25 cellular contexts compared by ENCODE assay signal in the genomic region with DNA sequence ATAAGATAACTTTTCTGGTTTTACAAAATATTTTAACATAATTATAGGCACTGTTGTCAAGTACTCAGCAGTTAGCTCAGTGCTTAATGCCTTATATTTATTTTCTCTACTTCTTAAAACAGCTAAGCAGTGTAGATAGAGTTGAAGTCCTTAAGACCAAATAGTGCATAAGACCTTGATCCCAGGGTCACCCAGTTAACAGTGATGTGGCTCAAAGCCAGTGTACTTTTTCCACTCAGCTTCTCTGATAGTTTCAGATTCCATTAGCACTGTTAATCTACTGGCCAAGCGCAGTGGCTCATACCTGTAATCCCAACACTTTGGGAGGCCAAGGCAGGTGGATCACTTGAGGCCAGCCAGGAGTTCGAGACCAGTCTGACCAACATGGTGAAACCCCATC.
"Had no signal": no experiment of that assay in that cellular context is flagged by ENCODE, and none has a peak within 500 bp of the region (broad histone marks: within the 10 kb centered on the region; RNA-seq: fewer than 3 reads in every experiment).

No MANE protein-coding gene starts in this region.

- H3K27me3 ChIP-seq: adrenal gland, body of pancreas, dorsolateral prefrontal cortex had no signal

- H3K9me3 ChIP-seq: adrenal gland, body of pancreas had no signal

- DNase-seq: activated CD4-positive, alpha-beta memory T cell treated with anti-CD3 and anti-CD28 coated beads for 36 hours; activated CD4-positive, alpha-beta T cell treated with anti-CD3 and anti-CD28 coated beads for 36 hours; activated CD4-positive, alpha-beta T cell treated with anti-CD3 and anti-CD28 coated beads, Interleukin-2, amount 10 ng/mL, durations not matched to agents 24 days and 14 days; activated CD4-positive, CD25-positive, alpha-beta regulatory T cell; activated CD4-positive, CD25-positive, alpha-beta regulatory T cell treated with anti-CD3 and anti-CD28 coated beads, Interleukin-2, amount 50 U/mL, for 72 hours; activated CD8-positive, alpha-beta memory T cell treated with anti-CD3 and anti-CD28 coated beads, Interleukin-2, amount 10 ng/mL, durations not matched to agents 7 days and 5 days; activated CD8-positive, alpha-beta memory T cell treated with anti-CD3 and anti-CD28 coated beads, Interleukin-2, amount 50 U/mL, for 4 hours; activated CD8-positive, alpha-beta T cell treated with anti-CD3 and anti-CD28 coated beads, Interleukin-2, amount 10 ng/mL, durations not matched to agents 7 days and 5 days; activated effector memory CD4-positive, alpha-beta T cell treated with anti-CD3 and anti-CD28 coated beads, Interleukin-2, amount 50 U/mL, for 16 hours; activated naive CD4-positive, alpha-beta T cell treated with anti-CD3 and anti-CD28 coated beads for 36 hours; activated naive CD8-positive, alpha-beta T cell treated with anti-CD3 and anti-CD28 coated beads for 36 hours; activated naive CD8-positive, alpha-beta T cell treated with anti-CD3 and anti-CD28 coated beads, Interleukin-2, amount 50 U/mL, for 24 hours; activated T-cell treated with anti-CD3 and anti-CD28 coated beads, Interleukin-2, amount 50 U/mL, for 1 hour; activated T-cell treated with anti-CD3 and anti-CD28 coated beads, Interleukin-2, amount 50 U/mL, for 48 hours; adrenal gland; amygdala; aorta; dorsolateral prefrontal cortex; effector memory CD4-positive, alpha-beta T cell; endodermal cell; foreskin fibroblast; T-helper 2 cell had no signal

- H3K27ac ChIP-seq: adrenal gland, coronary artery, dorsolateral prefrontal cortex had no signal

- ATAC-seq: activated CD4-positive, alpha-beta T cell treated with anti-CD3 and anti-CD28 coated beads for 36 hours; activated CD8-positive, alpha-beta memory T cell treated with anti-CD3 and anti-CD28 coated beads, Interleukin-2, amount 10 ng/mL, durations not matched to agents 7 days and 5 days; activated CD8-positive, alpha-beta T cell treated with anti-CD3 and anti-CD28 coated beads, Interleukin-2, amount 10 ng/mL, durations not matched to agents 7 days and 5 days; activated naive CD8-positive, alpha-beta T cell treated with anti-CD3 and anti-CD28 coated beads, Interleukin-2, amount 50 U/mL, for 24 hours; body of pancreas; esophagus mucosa had no signal

- H3K4me3 ChIP-seq: adrenal gland, body of pancreas, coronary artery, dorsolateral prefrontal cortex had no signal
